1 cellular context compared by ENCODE assay signal in genomic region chr3:171230857-171231256, GRCh38.
TF ChIP-seq lines count a peak whose summit lies in the region.

No MANE protein-coding gene starts in this region.

TF ChIP-seq in HepG2, 621 proteins besides CTCF, POLR2A, EP300 and RAD21:
- TF ChIP-seq ZNF562 (CRISPR knock-in tag; IDR thresholded peaks at IDR 0.05; ENCODE audit: borderline replicate concordance) (no peak), ZNF501 (CRISPR knock-in tag; IDR thresholded peaks at IDR 0.05) (no peak), MYNN (CRISPR knock-in tag; IDR thresholded peaks at IDR 0.05; ENCODE audit: low read depth) (no peak), ZFP36L1 (CRISPR knock-in tag; IDR thresholded peaks at IDR 0.05) (no peak), ZNF276 (CRISPR knock-in tag; IDR thresholded peaks at IDR 0.05; ENCODE audit: low read depth) (no peak), ZNF34 (CRISPR knock-in tag; IDR thresholded peaks at IDR 0.05; ENCODE audit: borderline replicate concordance) (no peak), SOX5 (CRISPR knock-in tag; IDR thresholded peaks at IDR 0.05; ENCODE audit: borderline replicate concordance) (no peak), ZNF660 (CRISPR knock-in tag; IDR thresholded peaks at IDR 0.05; ENCODE audit: borderline replicate concordance, low read depth) (no peak), NFIB (CRISPR knock-in tag; IDR thresholded peaks at IDR 0.05; ENCODE audit: borderline replicate concordance) (no peak), MATR3 (CRISPR knock-in tag; IDR thresholded peaks at IDR 0.05) (no peak), FOSL1 (CRISPR knock-in tag; IDR thresholded peaks at IDR 0.05; ENCODE audit: borderline replicate concordance) (no peak), CREB1 (IDR thresholded peaks at IDR 0.05) (no peak), CREB1 (CRISPR knock-in tag; IDR thresholded peaks at IDR 0.05) (no peak), ZSCAN21 (CRISPR knock-in tag; IDR thresholded peaks at IDR 0.05; ENCODE audit: borderline replicate concordance) (no peak), NAIF1 (CRISPR knock-in tag; IDR thresholded peaks at IDR 0.05; ENCODE audit: borderline replicate concordance) (no peak), ZNF232 (CRISPR knock-in tag; IDR thresholded peaks at IDR 0.05; ENCODE audit: borderline replicate concordance) (no peak), HOXA9 (CRISPR knock-in tag; IDR thresholded peaks at IDR 0.05; ENCODE audit: borderline replicate concordance) (no peak)
TF ChIP-seq in HepG2: peak in this region for 0.
